2 cellular contexts compared by ENCODE assay signal in the genomic region with DNA sequence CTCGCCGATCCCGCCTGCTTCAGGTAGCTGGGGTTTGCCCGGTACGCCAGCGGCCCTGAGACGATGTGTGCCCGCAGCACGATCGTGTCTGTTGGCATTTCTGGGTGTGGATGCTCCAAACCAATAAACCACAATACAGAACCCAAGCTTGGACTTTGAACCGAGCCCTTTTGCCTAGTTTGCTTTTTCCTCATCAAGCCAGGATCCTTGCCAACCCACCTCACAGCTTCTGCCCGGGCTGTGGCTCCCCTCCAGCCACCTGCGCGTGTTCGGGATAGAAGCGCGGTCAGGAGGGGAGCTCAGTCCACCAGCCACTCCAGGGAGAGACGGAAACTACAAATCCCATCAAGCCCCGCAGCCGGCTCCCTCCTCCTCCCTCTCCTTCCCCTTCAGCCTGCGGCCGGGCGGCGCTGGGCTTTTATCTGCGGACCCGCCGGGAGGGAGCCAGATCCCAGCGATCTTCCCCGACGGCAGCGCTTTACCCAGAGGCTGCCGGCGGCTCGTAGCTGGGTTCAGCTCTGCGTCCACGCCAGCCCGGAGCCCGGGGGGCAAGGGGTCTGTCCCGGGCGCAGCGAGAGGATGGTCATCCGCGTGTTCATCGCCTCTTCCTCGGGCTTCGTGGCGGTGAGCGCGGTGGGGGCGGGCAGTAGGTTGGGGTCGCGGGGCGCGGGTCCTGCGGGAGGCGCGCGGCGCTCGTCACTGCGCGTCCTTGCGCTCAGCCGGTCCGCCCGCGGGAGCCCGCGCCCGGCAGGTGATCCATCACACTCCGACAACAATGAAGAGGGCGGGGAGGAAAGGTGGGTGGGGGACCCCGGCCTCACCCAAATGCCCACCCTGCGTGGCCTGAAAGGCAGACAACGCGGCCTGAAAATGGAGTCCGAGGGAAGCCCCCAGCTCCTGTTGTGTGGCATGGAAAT.
TF ChIP-seq lines count a peak whose summit lies in the region.

Gene SH3BGRL2 (plus strand): TSS at position 447 of the 917 bp plus-strand sequence. CDS start 133 bp downstream, at position 580.

TF ChIP-seq in HEK293, 187 proteins besides CTCF, POLR2A, EP300 and RAD21 (continued from another document and continues in another):
- TF ChIP-seq OSR2 (tag by site-specific recombination; IDR thresholded peaks at IDR 0.05) (0 out of 2 replicates have a peak, but pooled peaks have one; percentile 9), ZNF626 (tag by site-specific recombination; IDR thresholded peaks at IDR 0.05) (no peak), PATZ1 (tag by site-specific recombination; IDR thresholded peaks at IDR 0.05) (peak; percentile 50), ZBTB1 (tag by site-specific recombination; IDR thresholded peaks at IDR 0.05) (no peak), ZNF629 (tag by site-specific recombination; IDR thresholded peaks at IDR 0.05) (0 out of 2 replicates have a peak, but pooled peaks have one; percentile 42), ZNF132 (tag by site-specific recombination; IDR thresholded peaks at IDR 0.05; ENCODE audit: borderline replicate concordance) (no peak)
- TF ChIP-seq, protein P1, sequence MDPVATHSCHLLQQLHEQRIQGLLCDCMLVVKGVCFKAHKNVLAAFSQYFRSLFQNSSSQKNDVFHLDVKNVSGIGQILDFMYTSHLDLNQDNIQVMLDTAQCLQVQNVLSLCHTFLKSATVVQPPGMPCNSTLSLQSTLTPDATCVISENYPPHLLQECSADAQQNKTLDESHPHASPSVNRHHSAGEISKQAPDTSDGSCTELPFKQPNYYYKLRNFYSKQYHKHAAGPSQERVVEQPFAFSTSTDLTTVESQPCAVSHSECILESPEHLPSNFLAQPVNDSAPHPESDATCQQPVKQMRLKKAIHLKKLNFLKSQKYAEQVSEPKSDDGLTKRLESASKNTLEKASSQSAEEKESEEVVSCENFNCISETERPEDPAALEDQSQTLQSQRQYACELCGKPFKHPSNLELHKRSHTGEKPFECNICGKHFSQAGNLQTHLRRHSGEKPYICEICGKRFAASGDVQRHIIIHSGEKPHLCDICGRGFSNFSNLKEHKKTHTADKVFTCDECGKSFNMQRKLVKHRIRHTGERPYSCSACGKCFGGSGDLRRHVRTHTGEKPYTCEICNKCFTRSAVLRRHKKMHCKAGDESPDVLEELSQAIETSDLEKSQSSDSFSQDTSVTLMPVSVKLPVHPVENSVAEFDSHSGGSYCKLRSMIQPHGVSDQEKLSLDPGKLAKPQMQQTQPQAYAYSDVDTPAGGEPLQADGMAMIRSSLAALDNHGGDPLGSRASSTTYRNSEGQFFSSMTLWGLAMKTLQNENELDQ (tag by site-specific recombination; IDR thresholded peaks at IDR 0.05; ENCODE audit: low read depth) = no peak
- TF ChIP-seq, protein P2, sequence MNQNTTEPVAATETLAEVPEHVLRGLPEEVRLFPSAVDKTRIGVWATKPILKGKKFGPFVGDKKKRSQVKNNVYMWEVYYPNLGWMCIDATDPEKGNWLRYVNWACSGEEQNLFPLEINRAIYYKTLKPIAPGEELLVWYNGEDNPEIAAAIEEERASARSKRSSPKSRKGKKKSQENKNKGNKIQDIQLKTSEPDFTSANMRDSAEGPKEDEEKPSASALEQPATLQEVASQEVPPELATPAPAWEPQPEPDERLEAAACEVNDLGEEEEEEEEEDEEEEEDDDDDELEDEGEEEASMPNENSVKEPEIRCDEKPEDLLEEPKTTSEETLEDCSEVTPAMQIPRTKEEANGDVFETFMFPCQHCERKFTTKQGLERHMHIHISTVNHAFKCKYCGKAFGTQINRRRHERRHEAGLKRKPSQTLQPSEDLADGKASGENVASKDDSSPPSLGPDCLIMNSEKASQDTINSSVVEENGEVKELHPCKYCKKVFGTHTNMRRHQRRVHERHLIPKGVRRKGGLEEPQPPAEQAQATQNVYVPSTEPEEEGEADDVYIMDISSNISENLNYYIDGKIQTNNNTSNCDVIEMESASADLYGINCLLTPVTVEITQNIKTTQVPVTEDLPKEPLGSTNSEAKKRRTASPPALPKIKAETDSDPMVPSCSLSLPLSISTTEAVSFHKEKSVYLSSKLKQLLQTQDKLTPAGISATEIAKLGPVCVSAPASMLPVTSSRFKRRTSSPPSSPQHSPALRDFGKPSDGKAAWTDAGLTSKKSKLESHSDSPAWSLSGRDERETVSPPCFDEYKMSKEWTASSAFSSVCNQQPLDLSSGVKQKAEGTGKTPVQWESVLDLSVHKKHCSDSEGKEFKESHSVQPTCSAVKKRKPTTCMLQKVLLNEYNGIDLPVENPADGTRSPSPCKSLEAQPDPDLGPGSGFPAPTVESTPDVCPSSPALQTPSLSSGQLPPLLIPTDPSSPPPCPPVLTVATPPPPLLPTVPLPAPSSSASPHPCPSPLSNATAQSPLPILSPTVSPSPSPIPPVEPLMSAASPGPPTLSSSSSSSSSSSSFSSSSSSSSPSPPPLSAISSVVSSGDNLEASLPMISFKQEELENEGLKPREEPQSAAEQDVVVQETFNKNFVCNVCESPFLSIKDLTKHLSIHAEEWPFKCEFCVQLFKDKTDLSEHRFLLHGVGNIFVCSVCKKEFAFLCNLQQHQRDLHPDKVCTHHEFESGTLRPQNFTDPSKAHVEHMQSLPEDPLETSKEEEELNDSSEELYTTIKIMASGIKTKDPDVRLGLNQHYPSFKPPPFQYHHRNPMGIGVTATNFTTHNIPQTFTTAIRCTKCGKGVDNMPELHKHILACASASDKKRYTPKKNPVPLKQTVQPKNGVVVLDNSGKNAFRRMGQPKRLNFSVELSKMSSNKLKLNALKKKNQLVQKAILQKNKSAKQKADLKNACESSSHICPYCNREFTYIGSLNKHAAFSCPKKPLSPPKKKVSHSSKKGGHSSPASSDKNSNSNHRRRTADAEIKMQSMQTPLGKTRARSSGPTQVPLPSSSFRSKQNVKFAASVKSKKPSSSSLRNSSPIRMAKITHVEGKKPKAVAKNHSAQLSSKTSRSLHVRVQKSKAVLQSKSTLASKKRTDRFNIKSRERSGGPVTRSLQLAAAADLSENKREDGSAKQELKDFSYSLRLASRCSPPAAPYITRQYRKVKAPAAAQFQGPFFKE (tag by site-specific recombination; IDR thresholded peaks at IDR 0.05; ENCODE audit: borderline replicate concordance) = no peak
- TF ChIP-seq, protein P3, sequence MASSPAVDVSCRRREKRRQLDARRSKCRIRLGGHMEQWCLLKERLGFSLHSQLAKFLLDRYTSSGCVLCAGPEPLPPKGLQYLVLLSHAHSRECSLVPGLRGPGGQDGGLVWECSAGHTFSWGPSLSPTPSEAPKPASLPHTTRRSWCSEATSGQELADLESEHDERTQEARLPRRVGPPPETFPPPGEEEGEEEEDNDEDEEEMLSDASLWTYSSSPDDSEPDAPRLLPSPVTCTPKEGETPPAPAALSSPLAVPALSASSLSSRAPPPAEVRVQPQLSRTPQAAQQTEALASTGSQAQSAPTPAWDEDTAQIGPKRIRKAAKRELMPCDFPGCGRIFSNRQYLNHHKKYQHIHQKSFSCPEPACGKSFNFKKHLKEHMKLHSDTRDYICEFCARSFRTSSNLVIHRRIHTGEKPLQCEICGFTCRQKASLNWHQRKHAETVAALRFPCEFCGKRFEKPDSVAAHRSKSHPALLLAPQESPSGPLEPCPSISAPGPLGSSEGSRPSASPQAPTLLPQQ (tag by site-specific recombination; IDR thresholded peaks at IDR 0.05) = peak; percentile 45; the same call in 1 of the 2 replicates

TF ChIP-seq in HepG2, 621 proteins besides CTCF, POLR2A, EP300 and RAD21 (continued from another document and continues in another):
- TF ChIP-seq KIAA2018 (CRISPR knock-in tag; IDR thresholded peaks at IDR 0.05; ENCODE audit: borderline replicate concordance) = no peak
- TF ChIP-seq RCOR2 (CRISPR knock-in tag; IDR thresholded peaks at IDR 0.05) = 0 out of 2 replicates have a peak, but pooled peaks have one; percentile 15
- peak in 1 of 2 experiments; percentile 6; a peak in 1 of 4 replicates for TF ChIP-seq NR2F1 (CRISPR knock-in tag; IDR thresholded peaks at IDR 0.05)
- peak; percentile 54 for TF ChIP-seq RBM39 (IDR thresholded peaks at IDR 0.05; ENCODE audit: low read depth, low read length, poor library complexity, severe bottlenecking)
- no peak for TF ChIP-seq ZNF10 (CRISPR knock-in tag; IDR thresholded peaks at IDR 0.05; ENCODE audit: borderline replicate concordance, low read depth)
- peak; percentile 42 for TF ChIP-seq ZEB1 (IDR thresholded peaks at IDR 0.05; ENCODE audit: insufficient replicate concordance, low read depth)
- peak; percentile 62 for TF ChIP-seq TEAD3 (CRISPR knock-in tag; optimal IDR thresholded peaks at IDR 0.05; ENCODE audit: borderline replicate concordance)
- no peak for TF ChIP-seq ZFP37 (CRISPR knock-in tag; IDR thresholded peaks at IDR 0.05; ENCODE audit: borderline replicate concordance)
- no peak for TF ChIP-seq RORA (CRISPR knock-in tag; IDR thresholded peaks at IDR 0.05)
- no peak for TF ChIP-seq SMC3 (IDR thresholded peaks at IDR 0.05; ENCODE audit: low read length)
- 0 out of 2 replicates have a peak, but pooled peaks have one; percentile 38 for TF ChIP-seq ZNF34 (CRISPR knock-in tag; IDR thresholded peaks at IDR 0.05; ENCODE audit: borderline replicate concordance)
- TF ChIP-seq, protein P4, sequence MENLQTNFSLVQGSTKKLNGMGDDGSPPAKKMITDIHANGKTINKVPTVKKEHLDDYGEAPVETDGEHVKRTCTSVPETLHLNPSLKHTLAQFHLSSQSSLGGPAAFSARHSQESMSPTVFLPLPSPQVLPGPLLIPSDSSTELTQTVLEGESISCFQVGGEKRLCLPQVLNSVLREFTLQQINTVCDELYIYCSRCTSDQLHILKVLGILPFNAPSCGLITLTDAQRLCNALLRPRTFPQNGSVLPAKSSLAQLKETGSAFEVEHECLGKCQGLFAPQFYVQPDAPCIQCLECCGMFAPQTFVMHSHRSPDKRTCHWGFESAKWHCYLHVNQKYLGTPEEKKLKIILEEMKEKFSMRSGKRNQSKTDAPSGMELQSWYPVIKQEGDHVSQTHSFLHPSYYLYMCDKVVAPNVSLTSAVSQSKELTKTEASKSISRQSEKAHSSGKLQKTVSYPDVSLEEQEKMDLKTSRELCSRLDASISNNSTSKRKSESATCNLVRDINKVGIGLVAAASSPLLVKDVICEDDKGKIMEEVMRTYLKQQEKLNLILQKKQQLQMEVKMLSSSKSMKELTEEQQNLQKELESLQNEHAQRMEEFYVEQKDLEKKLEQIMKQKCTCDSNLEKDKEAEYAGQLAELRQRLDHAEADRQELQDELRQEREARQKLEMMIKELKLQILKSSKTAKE (CRISPR knock-in tag; IDR thresholded peaks at IDR 0.05; ENCODE audit: borderline replicate concordance) = no peak
- TF ChIP-seq ZNF713 (CRISPR knock-in tag; IDR thresholded peaks at IDR 0.05) = 0 out of 2 replicates have a peak, but pooled peaks have one; percentile 13
- TF ChIP-seq CEBPB (IDR thresholded peaks at IDR 0.05; ENCODE audit: borderline replicate concordance, low read depth, low read length) = no peak
- TF ChIP-seq POLR2AphosphoS2 (IDR thresholded peaks at IDR 0.05; ENCODE audit: low read depth, low read length) = no peak
- TF ChIP-seq, protein P5, sequence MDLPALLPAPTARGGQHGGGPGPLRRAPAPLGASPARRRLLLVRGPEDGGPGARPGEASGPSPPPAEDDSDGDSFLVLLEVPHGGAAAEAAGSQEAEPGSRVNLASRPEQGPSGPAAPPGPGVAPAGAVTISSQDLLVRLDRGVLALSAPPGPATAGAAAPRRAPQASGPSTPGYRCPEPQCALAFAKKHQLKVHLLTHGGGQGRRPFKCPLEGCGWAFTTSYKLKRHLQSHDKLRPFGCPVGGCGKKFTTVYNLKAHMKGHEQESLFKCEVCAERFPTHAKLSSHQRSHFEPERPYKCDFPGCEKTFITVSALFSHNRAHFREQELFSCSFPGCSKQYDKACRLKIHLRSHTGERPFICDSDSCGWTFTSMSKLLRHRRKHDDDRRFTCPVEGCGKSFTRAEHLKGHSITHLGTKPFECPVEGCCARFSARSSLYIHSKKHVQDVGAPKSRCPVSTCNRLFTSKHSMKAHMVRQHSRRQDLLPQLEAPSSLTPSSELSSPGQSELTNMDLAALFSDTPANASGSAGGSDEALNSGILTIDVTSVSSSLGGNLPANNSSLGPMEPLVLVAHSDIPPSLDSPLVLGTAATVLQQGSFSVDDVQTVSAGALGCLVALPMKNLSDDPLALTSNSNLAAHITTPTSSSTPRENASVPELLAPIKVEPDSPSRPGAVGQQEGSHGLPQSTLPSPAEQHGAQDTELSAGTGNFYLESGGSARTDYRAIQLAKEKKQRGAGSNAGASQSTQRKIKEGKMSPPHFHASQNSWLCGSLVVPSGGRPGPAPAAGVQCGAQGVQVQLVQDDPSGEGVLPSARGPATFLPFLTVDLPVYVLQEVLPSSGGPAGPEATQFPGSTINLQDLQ (CRISPR knock-in tag; IDR thresholded peaks at IDR 0.05) = no peak
